Comparison of ENCODE assay signal across 8 cellular contexts in genomic region chr2:157627594-157628281, GRCh38. TPM values are rescaled to one million over a fixed set of nuclear protein-coding genes. Genes with fewer than 3 reads are reported as not detected.
DNase-seq lines count a peak whose midpoint lies in the region; ATAC-seq and TF ChIP-seq lines count a peak whose summit lies in the region.

No MANE protein-coding gene starts in this region.

- H3K27ac Mint-ChIP-seq in activated T-cell treated with anti-CD3 and anti-CD28 coated beads, Interleukin-2, amount 50 U/mL, for 72 hours = peak overlapping the region; percentile 87

- H3K27me3 Mint-ChIP-seq in activated T-cell treated with anti-CD3 and anti-CD28 coated beads, Interleukin-2, amount 50 U/mL, for 72 hours (ENCODE audit: low read depth) = peaks cover 23% of the 10 kb centered on the region

- H3K36me3 Mint-ChIP-seq in activated T-cell treated with anti-CD3 and anti-CD28 coated beads, Interleukin-2, amount 50 U/mL, for 72 hours (ENCODE audit: insufficient read depth in 2 of 2) = no peaks in the 10 kb centered on the region

- peaks cover 0 to 16% (median 6%) of the 10 kb centered on the region in 3 donors for H3K4me1 ChIP-seq in gastroesophageal sphincter

- ATAC-seq in GM18909 (IDR thresholded peaks at IDR 0.05; ENCODE audit: poor library complexity, unreplicated experiment) (peak; percentile 10), gastroesophageal sphincter (peak; percentile 14), HG03342 (IDR thresholded peaks at IDR 0.05; ENCODE audit: unreplicated experiment) (no peak)
- ATAC-seq in activated T-cell treated with anti-CD3 and anti-CD28 coated beads, Interleukin-2, amount 50 U/mL, for 72 hours (replicated peaks in 1 of 2) = peak; percentile 52 to 55

- peak; percentile 28 for DNase-seq in LoVo (ENCODE audit: low spot score)
- peak; percentile 41 to 57 for DNase-seq in activated T-cell treated with anti-CD3 and anti-CD28 coated beads, Interleukin-2, amount 50 U/mL, for 72 hours
- peak; percentile 44 for DNase-seq in putamen (ENCODE audit: low spot score)
- no peak for DNase-seq in DMS53 treated with DMSO at 0.1 percent for 48 hours (lab: John Stamatoyannopoulos, UW; ENCODE audit: unreplicated experiment)
- no peak for DNase-seq in NCI-H2196 treated with DMSO at 0.1 percent for 48 hours (lab: John Stamatoyannopoulos, UW; ENCODE audit: unreplicated experiment)

- H3K9me3 Mint-ChIP-seq in activated T-cell treated with anti-CD3 and anti-CD28 coated beads, Interleukin-2, amount 50 U/mL, for 72 hours = peaks cover 0 to 4% of the 10 kb centered on the region in 2 donors

- no peak for TF ChIP-seq CTCF in gastroesophageal sphincter (IDR thresholded peaks at IDR 0.05)

- TF ChIP-seq EP300 in gastroesophageal sphincter (IDR thresholded peaks at IDR 0.05) = no peak

- H3K27ac ChIP-seq in gastroesophageal sphincter = no peak overlapping the region

- peak overlapping the region; percentile 96 to 97 for H3K4me3 Mint-ChIP-seq in activated T-cell treated with anti-CD3 and anti-CD28 coated beads, Interleukin-2, amount 50 U/mL, for 72 hours

- H3K9me3 ChIP-seq in gastroesophageal sphincter = no peaks in the 10 kb centered on the region

- peaks cover 18% of the 10 kb centered on the region for H3K27me3 ChIP-seq in gastroesophageal sphincter

- peak overlapping the region in 1 of 2 donors; percentile 59 for H3K4me3 ChIP-seq in gastroesophageal sphincter

- WGBS in gastroesophageal sphincter (ENCODE audit: low coverage in 1 of 2), 2 donors = 11 to 19% methylated on average over 9 to 15 of the region's 18 CpGs

- no peak for TF ChIP-seq POLR2A in gastroesophageal sphincter (IDR thresholded peaks at IDR 0.05)

- peaks cover 20% of the 10 kb centered on the region for H3K4me1 Mint-ChIP-seq in activated T-cell treated with anti-CD3 and anti-CD28 coated beads, Interleukin-2, amount 50 U/mL, for 72 hours (ENCODE audit: low read depth)

- H3K36me3 ChIP-seq in gastroesophageal sphincter = no peaks in the 10 kb centered on the region

RNA-seq across cellular contexts. Expression of gene ACVR1C, which starts 0.9 kb away (rescaled TPM):
- 1 to 10 TPM; 2.3 to 3.6 TPM for total RNA-seq in activated T-cell treated with anti-CD3 and anti-CD28 coated beads, Interleukin-2, amount 50 U/mL, for 72 hours
- total RNA-seq in gastroesophageal sphincter = 1 to 10 TPM in 2 of 4 donors, under 1 TPM in 2; 0.08 to 1.2 (median 0.69) TPM

Comparison
In these comparisons a context has a peak if more than half of its experiments do, and no peak if none do; other contexts are left out.
1. DNase-seq: peak in LoVo (single experiment), activated T-cell treated with anti-CD3 and anti-CD28 coated beads, Interleukin-2, amount 50 U/mL, for 72 hours (2 of 2) and putamen (single experiment); none in DMS53 treated with DMSO at 0.1 percent for 48 hours (single experiment) and NCI-H2196 treated with DMSO at 0.1 percent for 48 hours (single experiment).